26 cellular contexts compared by ENCODE assay signal in the genomic region with DNA sequence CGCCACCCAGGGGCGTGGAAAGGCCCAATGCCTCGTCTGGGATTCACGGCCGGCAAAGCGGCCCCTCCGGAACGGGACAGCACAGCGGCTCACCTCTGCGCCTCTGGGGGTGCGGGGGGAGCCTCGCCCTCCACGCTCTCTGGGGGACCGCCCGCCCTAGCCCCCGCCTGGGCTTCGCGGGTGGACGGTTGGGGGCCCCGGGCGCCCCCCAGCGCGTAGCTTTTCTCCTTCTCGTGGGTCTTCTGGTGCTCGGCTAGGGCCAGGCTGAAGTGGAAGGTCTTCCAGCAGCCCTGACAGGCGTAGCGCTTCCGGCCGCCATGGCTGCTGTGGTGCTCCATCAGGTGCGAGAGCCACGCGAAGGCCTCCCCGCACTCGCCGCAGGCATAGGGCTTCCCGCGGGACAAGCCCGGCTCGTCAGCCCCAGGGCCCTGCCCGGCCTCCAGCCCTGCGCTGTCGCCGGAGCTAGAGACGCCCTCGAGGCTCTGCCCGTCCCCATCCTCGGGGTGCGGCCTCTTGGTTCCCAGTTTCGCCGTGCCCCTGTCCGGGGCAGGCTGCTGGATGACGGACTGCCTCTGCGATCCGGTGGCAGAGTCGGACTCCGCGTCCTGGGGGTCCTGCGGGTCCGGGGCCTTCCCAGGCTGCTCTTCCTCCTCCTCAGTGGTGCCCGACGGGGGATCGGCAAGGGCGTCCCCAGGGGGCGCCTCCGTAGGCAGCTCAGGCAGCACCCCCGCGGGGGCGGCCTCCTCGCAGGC. TPM values are rescaled to one million over a fixed set of nuclear protein-coding genes. Genes with fewer than 3 reads are reported as not detected.
"Had no signal": no experiment of that assay in that cellular context is flagged by ENCODE, and none has a peak within 500 bp of the region (broad histone marks: within the 10 kb centered on the region; RNA-seq: fewer than 3 reads in every experiment).

No MANE protein-coding gene starts in this region.

- H3K9ac ChIP-seq: KMS-11 had no signal

- H3K4me1 ChIP-seq: Peyer's patch had no signal

- H3K27ac ChIP-seq: KMS-11, Peyer's patch had no signal

- H3K27ac Mint-ChIP-seq: activated CD8-positive, alpha-beta memory T cell treated with anti-CD3 and anti-CD28 coated beads, Interleukin-2, amount 10 ng/mL, durations not matched to agents 7 days and 5 days; activated naive CD4-positive, alpha-beta T cell treated with anti-CD3 and anti-CD28 coated beads, Interleukin-2, amount 50 U/mL, for 72 hours; activated naive CD8-positive, alpha-beta T cell treated with anti-CD3 and anti-CD28 coated beads, Interleukin-2, amount 50 U/mL, for 24 hours; activated T-cell treated with anti-CD3 and anti-CD28 coated beads, Interleukin-2, amount 50 U/mL, for 24 hours; brain; T-helper 1 cell treated with Interleukin-12 subunit alpha and Interleukin-12 subunit beta and Interleukin-4 antibody, amounts not matched to agents 30 μg/mL and 1 μg/mL, for 36 hours had no signal

- H3K4me2 ChIP-seq: KMS-11 had no signal

- H3K4me3 ChIP-seq: Peyer's patch had no signal

- DNase-seq: activated CD4-positive, alpha-beta T cell treated with anti-CD3 and anti-CD28 coated beads for 48 hours; activated CD4-positive, alpha-beta T cell treated with anti-CD3 and anti-CD28 coated beads, Interleukin-2, amount 50 U/mL, for 48 hours; activated CD4-positive, CD25-positive, alpha-beta regulatory T cell treated with anti-CD3 and anti-CD28 coated beads, Interleukin-2, amount 50 U/mL, for 72 hours; activated CD8-positive, alpha-beta memory T cell treated with anti-CD3 and anti-CD28 coated beads, Interleukin-2, amount 10 ng/mL, durations not matched to agents 7 days and 5 days; activated effector memory CD4-positive, alpha-beta T cell treated with anti-CD3 and anti-CD28 coated beads, Interleukin-2, amount 50 U/mL, for 16 hours; activated naive CD4-positive, alpha-beta T cell treated with Interleukin-2 at 50 U/mL for 16 hours; activated naive CD8-positive, alpha-beta T cell treated with anti-CD3 and anti-CD28 coated beads, Interleukin-2, amount 50 U/mL, for 24 hours; activated T-cell treated with anti-CD3 and anti-CD28 coated beads, Interleukin-2, amount 50 U/mL, for 24 hours; amniotic stem cell; NCI-H1092; NCI-H1417; NCI-H1694; NCI-H2029; NCI-H2107; NCI-H510A treated with DMSO at 0.1 percent for 48 hours; NCI-H69; NK-92 treated with Interleukin-12 subunit alpha and Interleukin-12 subunit beta, amount 100 ng/mL, for 24 hours; Peyer's patch; SHP77 treated with DMSO at 0.1 percent for 48 hours had no signal

- ATAC-seq: activated CD8-positive, alpha-beta memory T cell treated with anti-CD3 and anti-CD28 coated beads, Interleukin-2, amount 10 ng/mL, durations not matched to agents 7 days and 5 days; activated naive CD4-positive, alpha-beta T cell treated with anti-CD3 and anti-CD28 coated beads, Interleukin-2, amount 50 U/mL, for 72 hours; activated naive CD8-positive, alpha-beta T cell treated with anti-CD3 and anti-CD28 coated beads, Interleukin-2, amount 50 U/mL, for 24 hours had no signal

- H3K27me3 Mint-ChIP-seq: activated CD8-positive, alpha-beta memory T cell treated with anti-CD3 and anti-CD28 coated beads, Interleukin-2, amount 10 ng/mL, durations not matched to agents 7 days and 5 days; activated naive CD8-positive, alpha-beta T cell treated with anti-CD3 and anti-CD28 coated beads, Interleukin-2, amount 50 U/mL, for 24 hours; activated T-cell treated with anti-CD3 and anti-CD28 coated beads, Interleukin-2, amount 50 U/mL, for 24 hours; brain had no signal

- H3K27me3 ChIP-seq: Peyer's patch had no signal

- H3K4me3 Mint-ChIP-seq: activated CD8-positive, alpha-beta memory T cell treated with anti-CD3 and anti-CD28 coated beads, Interleukin-2, amount 10 ng/mL, durations not matched to agents 7 days and 5 days; activated naive CD8-positive, alpha-beta T cell treated with anti-CD3 and anti-CD28 coated beads, Interleukin-2, amount 50 U/mL, for 24 hours; activated T-cell treated with anti-CD3 and anti-CD28 coated beads, Interleukin-2, amount 50 U/mL, for 24 hours; brain; T-helper 1 cell treated with Interleukin-12 subunit alpha and Interleukin-12 subunit beta and Interleukin-4 antibody, amounts not matched to agents 30 μg/mL and 1 μg/mL, for 36 hours had no signal

- H3K4me1 Mint-ChIP-seq: activated CD8-positive, alpha-beta memory T cell treated with anti-CD3 and anti-CD28 coated beads, Interleukin-2, amount 10 ng/mL, durations not matched to agents 7 days and 5 days; activated naive CD8-positive, alpha-beta T cell treated with anti-CD3 and anti-CD28 coated beads, Interleukin-2, amount 50 U/mL, for 24 hours; brain had no signal

RNA-seq across cellular contexts. Expression of a gene that starts 13.3 kb away (rescaled TPM):
- total RNA-seq: MCF 10A had no signal

RNA-seq across cellular contexts. Expression of a gene that starts 25.7 kb away (rescaled TPM):
- total RNA-seq: MCF 10A had no signal

RNA-seq across cellular contexts. Expression of a gene that starts 50.9 kb away (rescaled TPM):
- total RNA-seq: activated CD8-positive, alpha-beta memory T cell treated with anti-CD3 and anti-CD28 coated beads, Interleukin-2, amount 10 ng/mL, durations not matched to agents 7 days and 5 days; activated naive CD4-positive, alpha-beta T cell treated with anti-CD3 and anti-CD28 coated beads, Interleukin-2, amount 50 U/mL, for 72 hours; astrocyte; MCF 10A; Peyer's patch; SK-MEL-5 had no signal
